In genomic region chr1:44677201-44677520, GRCh38 we compare ENCODE assay signal across 8 cellular contexts. TPM values are rescaled to one million over a fixed set of nuclear protein-coding genes. Genes with fewer than 3 reads are reported as not detected.
DNase-seq lines count a peak whose midpoint lies in the region; ATAC-seq and TF ChIP-seq lines count a peak whose summit lies in the region.

No MANE protein-coding gene starts in this region.

- no peaks in the 10 kb centered on the region; a peak in 1 of 5 replicates for H3K9me3 Mint-ChIP-seq in H9
- no peaks in the 10 kb centered on the region for H3K9me3 Mint-ChIP-seq in activated T-cell treated with anti-CD3 and anti-CD28 coated beads, Interleukin-2, amount 50 U/mL, for 24 hours

- no peak overlapping the region for H3K27ac Mint-ChIP-seq in H9
- no peak overlapping the region for H3K27ac Mint-ChIP-seq in activated T-cell treated with anti-CD3 and anti-CD28 coated beads, Interleukin-2, amount 50 U/mL, for 24 hours

- H2AFZ ChIP-seq in H9 (ENCODE audit: low read length) = no peak overlapping the region

- no peak overlapping the region for H2BK5ac ChIP-seq in H9 (ENCODE audit: insufficient read length, low read length)

- peak; percentile 73 for TF ChIP-seq CTCF in H9 (conservative IDR thresholded peaks at IDR 0.05)

- no peak overlapping the region for H4K8ac ChIP-seq in H9 (replicated peaks; ENCODE audit: insufficient read length, low read depth, low read length)

- no CpG with 5 or more reads among the region's 3 CpGs for WGBS in H9 (ENCODE audit: extremely low coverage, insufficient read length, low lambda C conversion rate)

- no peak overlapping the region for H2BK20ac ChIP-seq in H9 (ENCODE audit: low read depth, low read length, poor library complexity, severe bottlenecking)

- peaks cover 0 to 5% (median 0%) of the 10 kb centered on the region in 3 experiments; a peak in 3 of 7 replicates for H3K36me3 Mint-ChIP-seq in H9 (ENCODE audit: insufficient read depth in 1 of 3, low read depth in 3 of 3)
- no peaks in the 10 kb centered on the region for H3K36me3 Mint-ChIP-seq in activated T-cell treated with anti-CD3 and anti-CD28 coated beads, Interleukin-2, amount 50 U/mL, for 24 hours (ENCODE audit: low read depth)

- H3K4ac ChIP-seq in H9 (ENCODE audit: low read depth, low read length) = no peak overlapping the region

- no peak overlapping the region for H4K5ac ChIP-seq in H9 (ENCODE audit: insufficient read length, low read depth, low read length)

- peaks cover 14% of the 10 kb centered on the region for H3K4me1 ChIP-seq in H9 (ENCODE audit: insufficient read depth, low read length)

- peaks cover 24 to 25% of the 10 kb centered on the region in 2 experiments for H3K4me1 Mint-ChIP-seq in H9
- H3K4me1 Mint-ChIP-seq in activated T-cell treated with anti-CD3 and anti-CD28 coated beads, Interleukin-2, amount 50 U/mL, for 24 hours (ENCODE audit: low read depth) = peaks cover 26% of the 10 kb centered on the region

- no peak overlapping the region for H3K18ac ChIP-seq in H9 (ENCODE audit: insufficient read length, low read depth, low read length)

- H3K56ac ChIP-seq in H9 (ENCODE audit: insufficient read length, low read depth, low read length) = no peak overlapping the region

- DNase-seq in AML-193 (lab: John Stamatoyannopoulos, UW) (peak; percentile 70 to 71), H9 (no peak), SK-MEL-5 (ENCODE audit: low read depth, low spot score) (peak; percentile 73), iPS-NIHi11 (ENCODE audit: low spot score) (peak; percentile 52), amygdala (lab: John Stamatoyannopoulos, UW) (no peak)
- DNase-seq in activated T-cell treated with anti-CD3 and anti-CD28 coated beads, Interleukin-2, amount 50 U/mL, for 24 hours = no peak

- in situ Hi-C loops in SK-MEL-5 (cut with HindIII; ENCODE audit: low pct_unique_long_range_greater_than_20kb, low sequenced_read_pairs) = no loop called here

- no peak overlapping the region for H3T11ph ChIP-seq in H9 (ENCODE audit: low read length)

- H3K23ac ChIP-seq in H9 (ENCODE audit: insufficient read length, low read depth, low read length) = no peak overlapping the region

- no peaks in the 10 kb centered on the region for H3K79me1 ChIP-seq in H9 (ENCODE audit: insufficient read depth, low read depth, low read length, poor library complexity, severe bottlenecking)

- no peaks in the 10 kb centered on the region for H4K20me1 ChIP-seq in H9 (ENCODE audit: control insufficient read depth, insufficient read depth, insufficient read length)

- no peaks in the 10 kb centered on the region for H3K9me3 ChIP-seq in H9 (ENCODE audit: control insufficient read depth, low read depth, low read length)

- no peak overlapping the region for H3K4me2 ChIP-seq in H9 (ENCODE audit: insufficient read depth, insufficient read length, low read length)

- no peaks in the 10 kb centered on the region; the same call in 1 of the 2 replicates for H3K27me3 Mint-ChIP-seq in H9 (ENCODE audit: low read depth)
- H3K27me3 Mint-ChIP-seq in activated T-cell treated with anti-CD3 and anti-CD28 coated beads, Interleukin-2, amount 50 U/mL, for 24 hours = no peaks in the 10 kb centered on the region

- H3K79me2 ChIP-seq in H9 (ENCODE audit: insufficient read depth, low read length) = no peaks in the 10 kb centered on the region

- H3K27me3 ChIP-seq in H9 (ENCODE audit: insufficient read depth, low read length) = no peaks in the 10 kb centered on the region

- H3K23me2 ChIP-seq in H9 (ENCODE audit: insufficient read length, low read depth, low read length, poor library complexity, severe bottlenecking) = no peaks in the 10 kb centered on the region

- H3K27ac ChIP-seq in H9 (ENCODE audit: insufficient read length, low read depth, low read length) = no peak overlapping the region

- H2BK12ac ChIP-seq in H9 (ENCODE audit: insufficient read length, low read depth, low read length) = no peak overlapping the region

- H3K4me3 Mint-ChIP-seq in H9 = no peak overlapping the region
- no peak overlapping the region for H3K4me3 Mint-ChIP-seq in activated T-cell treated with anti-CD3 and anti-CD28 coated beads, Interleukin-2, amount 50 U/mL, for 24 hours

- no peak overlapping the region for H3K14ac ChIP-seq in H9 (ENCODE audit: insufficient read depth, low read length)

- ATAC-seq in HG03521 (IDR thresholded peaks at IDR 0.05; ENCODE audit: unreplicated experiment) (no peak), GM21423 (IDR thresholded peaks at IDR 0.05; ENCODE audit: unreplicated experiment) (no peak)

- H2BK15ac ChIP-seq in H9 (ENCODE audit: low read depth, low read length) = no peak overlapping the region

- no peak overlapping the region for H2AK5ac ChIP-seq in H9 (ENCODE audit: insufficient read length, low read length)

- no peak overlapping the region for H3K9ac ChIP-seq in H9 (ENCODE audit: extremely low read depth, insufficient read length, low read length)

- H4K91ac ChIP-seq in H9 (ENCODE audit: insufficient read length, low read depth, low read length) = no peak overlapping the region

- H2BK120ac ChIP-seq in H9 (ENCODE audit: low read depth, low read length, poor library complexity, severe bottlenecking) = no peak overlapping the region

RNA-seq across cellular contexts. Expression of gene ARMH1, which starts 2.6 kb away (rescaled TPM):
- total RNA-seq in H9 (2021) = 0.68 and 1.0 TPM in 2 replicates
- total RNA-seq in SK-MEL-5 (2014; rRNA removed; shearing (Covaris generic)) = 0.24 TPM in 1 of 2 replicates, not detected in the other
- not detected in 2 replicates for polyA plus RNA-seq in SK-MEL-5 (2015; cell fraction: cytosol; rRNA removed)
- polyA plus RNA-seq in SK-MEL-5 (2015; cell fraction: nucleus; rRNA removed) = 0.43 and 5.8 TPM in 2 replicates

RNA-seq across cellular contexts. Expression of gene TMEM53, which starts 2.9 kb away (rescaled TPM):
- 6.2 and 7.2 TPM in 2 replicates for total RNA-seq in H9 (2021)
- 18.0 and 20.0 TPM in 2 replicates for total RNA-seq in SK-MEL-5 (2014; rRNA removed; shearing (Covaris generic))
- 24.3 and 25.4 TPM in 2 replicates for polyA plus RNA-seq in SK-MEL-5 (2015; cell fraction: cytosol; rRNA removed)
- polyA plus RNA-seq in SK-MEL-5 (2015; cell fraction: nucleus; rRNA removed) = 10.3 and 12.4 TPM in 2 replicates

RNA-seq across cellular contexts. Expression of gene RNU5D-1, which starts 53.8 kb away (rescaled TPM):
- not detected in 2 replicates for total RNA-seq in H9 (2021)
- not detected in 2 replicates for total RNA-seq in SK-MEL-5 (2014; rRNA removed; shearing (Covaris generic))
- polyA plus RNA-seq in SK-MEL-5 (2015; cell fraction: cytosol; rRNA removed) = not detected in 2 replicates
- polyA plus RNA-seq in SK-MEL-5 (2015; cell fraction: nucleus; rRNA removed) = not detected in 2 replicates

Comparison
In these comparisons a context has a peak if more than half of its experiments do, and no peak if none do; other contexts are left out.
1. DNase-seq: peak in AML-193 (2 of 2), SK-MEL-5 (single experiment) and iPS-NIHi11 (single experiment); none in H9 (single experiment), amygdala (0 of 56) and activated T-cell treated with anti-CD3 and anti-CD28 coated beads, Interleukin-2, amount 50 U/mL, for 24 hours (single experiment).